In genomic region chr11:17407575-17407974, GRCh38 we compare ENCODE assay signal across 2 cellular contexts.
TF ChIP-seq lines count a peak whose summit lies in the region.

No MANE protein-coding gene starts in this region.

TF ChIP-seq in IMR-90, 13 proteins besides CTCF, POLR2A, EP300 and RAD21:
- TF ChIP-seq USF2 (IDR thresholded peaks at IDR 0.05; ENCODE audit: low read depth, low read length) (peak; percentile 80), MAFK (IDR thresholded peaks at IDR 0.05; ENCODE audit: low read depth, low read length) (no peak)

TF ChIP-seq in H1, 55 proteins besides CTCF, POLR2A, EP300 and RAD21:
- TF ChIP-seq HDAC2 (IDR thresholded peaks at IDR 0.05; ENCODE audit: borderline replicate concordance in 1 of 2, low read depth in 2 of 2, low read length in 2 of 2) (no peak), USF2 (IDR thresholded peaks at IDR 0.05; ENCODE audit: low read length) (peak; percentile 55; the same call in 1 of the 2 replicates)
TF ChIP-seq in H1: peak in this region for 1.
